Comparison of ENCODE assay signal across 1 cellular context in the genomic region with DNA sequence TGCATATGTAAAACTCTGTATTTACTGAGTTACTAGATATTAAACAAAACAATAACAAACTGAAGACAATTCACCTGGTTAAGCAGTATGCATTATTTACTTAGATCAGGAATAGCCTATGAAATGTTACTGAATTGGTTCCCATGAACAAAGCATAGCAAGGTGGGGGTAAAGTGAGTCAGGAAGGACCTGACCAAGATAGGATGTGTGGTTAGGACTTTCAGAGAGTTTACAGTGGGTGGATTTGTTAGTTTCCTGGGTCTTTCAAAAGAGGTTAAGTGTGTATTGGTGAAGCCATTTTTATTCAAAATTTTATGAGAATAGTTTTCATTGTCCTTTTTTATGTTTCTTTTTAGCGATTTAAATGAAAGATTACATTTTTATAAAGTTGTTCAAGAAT.
TF ChIP-seq lines count a peak whose summit lies in the region.

No MANE protein-coding gene starts in this region.

TF ChIP-seq in IMR-90, 13 proteins besides CTCF, POLR2A, EP300 and RAD21:
- no peak for TF ChIP-seq RCOR1 (IDR thresholded peaks at IDR 0.05; ENCODE audit: insufficient replicate concordance, low read length)
- TF ChIP-seq MXI1 (IDR thresholded peaks at IDR 0.05; ENCODE audit: borderline replicate concordance, low read depth, low read length) = no peak
- TF ChIP-seq BHLHE40 (IDR thresholded peaks at IDR 0.05; ENCODE audit: low read depth, low read length) = no peak
- no peak for TF ChIP-seq ELK1 (IDR thresholded peaks at IDR 0.05; ENCODE audit: borderline replicate concordance, low read depth, low read length)
- TF ChIP-seq NFE2L2 (IDR thresholded peaks at IDR 0.05; ENCODE audit: low read depth, low read length) = no peak
- no peak for TF ChIP-seq CHD1 (IDR thresholded peaks at IDR 0.05; ENCODE audit: low read depth, low read length)
- TF ChIP-seq FOS (IDR thresholded peaks at IDR 0.05; ENCODE audit: low read depth, low read length) = no peak
- no peak for TF ChIP-seq SMC3 (IDR thresholded peaks at IDR 0.05; ENCODE audit: low read depth, low read length)
- TF ChIP-seq MAFK (IDR thresholded peaks at IDR 0.05; ENCODE audit: low read depth, low read length) = no peak
- TF ChIP-seq USF2 (IDR thresholded peaks at IDR 0.05; ENCODE audit: low read depth, low read length) = no peak
- no peak for TF ChIP-seq MAZ (IDR thresholded peaks at IDR 0.05; ENCODE audit: borderline replicate concordance, low read depth, low read length)
- no peak for TF ChIP-seq RFX5 (IDR thresholded peaks at IDR 0.05; ENCODE audit: low read depth, low read length)
- TF ChIP-seq CEBPB (IDR thresholded peaks at IDR 0.05; ENCODE audit: low read depth, low read length) = no peak
